28 cellular contexts compared by ENCODE assay signal in genomic region chr12:5589055-5589454, GRCh38.
"Had no signal": no experiment of that assay in that cellular context is flagged by ENCODE, and none has a peak within 500 bp of the region (broad histone marks: within the 10 kb centered on the region; RNA-seq: fewer than 3 reads in every experiment).

No MANE protein-coding gene starts in this region.

- H3K9me3 ChIP-seq: SJSA1 had no signal

- ATAC-seq: activated T-cell treated with anti-CD3 and anti-CD28 coated beads, Interleukin-2, amount 50 U/mL, for 4 hours; Panc1; SK-N-SH treated with all-trans-retinoic acid at 6 μM for 48 hours had no signal

- H3K27ac Mint-ChIP-seq: activated B cell treated with CpG ODN at 0.5 μM for 24 hours; activated CD4-positive, alpha-beta memory T cell treated with anti-CD3 and anti-CD28 coated beads for 36 hours; activated CD4-positive, alpha-beta T cell treated with anti-CD3 and anti-CD28 coated beads, Interleukin-2, amount 10 ng/mL, durations not matched to agents 7 days and 5 days; activated naive CD4-positive, alpha-beta T cell treated with anti-CD3 and anti-CD28 coated beads for 36 hours; activated naive CD8-positive, alpha-beta T cell; IgD-negative memory B cell; T-helper 1 cell treated with Interleukin-12 subunit alpha and Interleukin-12 subunit beta and Interleukin-4 antibody, amounts not matched to agents 30 μg/mL and 1 μg/mL, for 36 hours had no signal

- H3K4me1 Mint-ChIP-seq: activated B cell treated with CpG ODN at 0.5 μM for 24 hours; activated CD4-positive, alpha-beta T cell treated with anti-CD3 and anti-CD28 coated beads, Interleukin-2, amount 10 ng/mL, durations not matched to agents 7 days and 5 days; IgD-negative memory B cell had no signal

- H3K27ac ChIP-seq: SJSA1 had no signal

- DNase-seq: activated B cell treated with CpG ODN at 0.5 μM for 24 hours; activated CD4-positive, alpha-beta memory T cell treated with anti-CD3 and anti-CD28 coated beads for 36 hours; activated CD4-positive, alpha-beta T cell treated with anti-CD3 and anti-CD28 coated beads, Interleukin-2, amount 10 ng/mL, durations not matched to agents 7 days and 5 days; activated CD8-positive, alpha-beta memory T cell treated with anti-CD3 and anti-CD28 coated beads for 24 hours; activated effector memory CD4-positive, alpha-beta T cell treated with anti-CD3 and anti-CD28 coated beads, Interleukin-2, amount 50 U/mL, for 16 hours; activated naive CD4-positive, alpha-beta T cell treated with anti-CD3 and anti-CD28 coated beads for 36 hours; activated T-cell treated with anti-CD3 and anti-CD28 coated beads, Interleukin-2, amount 50 U/mL, for 4 hours; anterior cingulate cortex; cerebellar nuclear complex; KG1; NCI-H1092 treated with DMSO at 0.1 percent for 48 hours; NCI-H1417 treated with DMSO at 0.1 percent for 48 hours; NCI-H1694; NCI-H2029; NCI-H2107; NCI-H2227 treated with DMSO at 0.1 percent for 48 hours; NCI-H446 treated with DMSO at 0.1 percent for 48 hours; NCI-H524 treated with DMSO at 0.1 percent for 48 hours; NCI-H748 treated with DMSO at 0.1 percent for 48 hours; OCI-M1; Right ventricle myocardium superior; RPMI8226 had no signal

- H3K27me3 Mint-ChIP-seq: activated CD4-positive, alpha-beta memory T cell treated with anti-CD3 and anti-CD28 coated beads for 36 hours; activated CD4-positive, alpha-beta T cell treated with anti-CD3 and anti-CD28 coated beads, Interleukin-2, amount 10 ng/mL, durations not matched to agents 7 days and 5 days had no signal

- H3K36me3 Mint-ChIP-seq: activated CD4-positive, alpha-beta memory T cell treated with anti-CD3 and anti-CD28 coated beads for 36 hours; activated naive CD8-positive, alpha-beta T cell had no signal

- H3K4me3 ChIP-seq: SJSA1 had no signal

- H3K27me3 ChIP-seq: SJSA1 had no signal

- H3K9me3 Mint-ChIP-seq: activated B cell treated with CpG ODN at 0.5 μM for 24 hours; activated CD4-positive, alpha-beta memory T cell treated with anti-CD3 and anti-CD28 coated beads for 36 hours; activated CD4-positive, alpha-beta T cell treated with anti-CD3 and anti-CD28 coated beads, Interleukin-2, amount 10 ng/mL, durations not matched to agents 7 days and 5 days; activated naive CD4-positive, alpha-beta T cell treated with anti-CD3 and anti-CD28 coated beads for 36 hours; activated T-cell treated with anti-CD3 and anti-CD28 coated beads, Interleukin-2, amount 50 U/mL, for 4 hours; T-helper 1 cell treated with Interleukin-12 subunit alpha and Interleukin-12 subunit beta and Interleukin-4 antibody, amounts not matched to agents 30 μg/mL and 1 μg/mL, for 36 hours had no signal

- H3K4me3 Mint-ChIP-seq: activated B cell treated with CpG ODN at 0.5 μM for 24 hours; activated CD4-positive, alpha-beta memory T cell treated with anti-CD3 and anti-CD28 coated beads for 36 hours; activated CD4-positive, alpha-beta T cell treated with anti-CD3 and anti-CD28 coated beads, Interleukin-2, amount 10 ng/mL, durations not matched to agents 7 days and 5 days; activated naive CD4-positive, alpha-beta T cell treated with anti-CD3 and anti-CD28 coated beads for 36 hours; activated naive CD8-positive, alpha-beta T cell; activated T-cell treated with anti-CD3 and anti-CD28 coated beads, Interleukin-2, amount 50 U/mL, for 4 hours; IgD-negative memory B cell; T-helper 1 cell treated with Interleukin-12 subunit alpha and Interleukin-12 subunit beta and Interleukin-4 antibody, amounts not matched to agents 30 μg/mL and 1 μg/mL, for 36 hours had no signal

- H3K36me3 ChIP-seq: SJSA1 had no signal
